8 cellular contexts compared by ENCODE assay signal in genomic region chr6:149271348-149272340, GRCh38. TPM values are rescaled to one million over a fixed set of nuclear protein-coding genes. Genes with fewer than 3 reads are reported as not detected.
DNase-seq lines count a peak whose midpoint lies in the region; ATAC-seq and TF ChIP-seq lines count a peak whose summit lies in the region.

No MANE protein-coding gene starts in this region.

- DNase-seq in activated CD4-positive, alpha-beta T cell treated with anti-CD3 and anti-CD28 coated beads, Interleukin-2, amount 10 ng/mL, durations not matched to agents 7 days and 5 days: peak; percentile 24
- DNase-seq in immature natural killer cell (peak; percentile 29 to 36 (median 36)), vagina (ENCODE audit: extremely low spot score in 2 of 2) (no peak), DMS114 treated with DMSO at 0.1 percent for 48 hours (lab: John Stamatoyannopoulos, UW; ENCODE audit: unreplicated experiment) (no peak), dermis blood vessel endothelial cell (no peak)
- DNase-seq in stimulated activated naive CD4-positive, alpha-beta T cell treated with Interleukin-2 at 50 U/mL for 16 hours (lab: John Stamatoyannopoulos, UW): peak; percentile 64

- H3K27me3 Mint-ChIP-seq in activated CD4-positive, alpha-beta T cell treated with anti-CD3 and anti-CD28 coated beads, Interleukin-2, amount 10 ng/mL, durations not matched to agents 7 days and 5 days: no peaks in the 10 kb centered on the region
- peaks cover 2 to 5% (median 4%) of the 10 kb centered on the region in 3 donors for H3K27me3 Mint-ChIP-seq in immature natural killer cell (ENCODE audit: low read depth in 3 of 3)

- ATAC-seq in GM19023 (IDR thresholded peaks at IDR 0.05; ENCODE audit: unreplicated experiment) (peak; percentile 65), HG03103 (IDR thresholded peaks at IDR 0.05; ENCODE audit: low read depth, unreplicated experiment) (peak; percentile 64)

- CTCF ChIA-PET in activated CD4-positive, alpha-beta T cell treated with anti-CD3 and anti-CD28 coated beads, Interleukin-2, amount 10 ng/mL, durations not matched to agents 7 days and 5 days (lab: Charles Lee): interaction anchor here (0.7 to 2.2 kb wide), 9 partner anchors 8 to 103 kb away, joined by 3 to 10 read pairs (median 4); no protein-coding TSS in a partner anchor

- H3K36me3 ChIP-seq in vagina: no peaks in the 10 kb centered on the region

- H3K9me3 Mint-ChIP-seq in activated CD4-positive, alpha-beta T cell treated with anti-CD3 and anti-CD28 coated beads, Interleukin-2, amount 10 ng/mL, durations not matched to agents 7 days and 5 days: peaks cover 26% of the 10 kb centered on the region
- no peaks in the 10 kb centered on the region for H3K9me3 Mint-ChIP-seq in immature natural killer cell

- peaks cover 26% of the 10 kb centered on the region for H3K36me3 Mint-ChIP-seq in activated CD4-positive, alpha-beta T cell treated with anti-CD3 and anti-CD28 coated beads, Interleukin-2, amount 10 ng/mL, durations not matched to agents 7 days and 5 days (ENCODE audit: low read depth)
- no peaks in the 10 kb centered on the region for H3K36me3 Mint-ChIP-seq in immature natural killer cell

- intact Hi-C loops in vagina (cut with DNase I): no loop called here

- H3K4me3 Mint-ChIP-seq in activated CD4-positive, alpha-beta T cell treated with anti-CD3 and anti-CD28 coated beads, Interleukin-2, amount 10 ng/mL, durations not matched to agents 7 days and 5 days: peak overlapping the region; percentile 42
- peak overlapping the region; percentile 38 to 62 (median 58) for H3K4me3 Mint-ChIP-seq in immature natural killer cell

- H3K27ac Mint-ChIP-seq in activated CD4-positive, alpha-beta T cell treated with anti-CD3 and anti-CD28 coated beads, Interleukin-2, amount 10 ng/mL, durations not matched to agents 7 days and 5 days: peak overlapping the region; percentile 21
- peak overlapping the region in 4 of 6 donors; percentile 34 to 85 (median 54) for H3K27ac Mint-ChIP-seq in immature natural killer cell

- no peaks in the 10 kb centered on the region for H3K27me3 ChIP-seq in vagina

- POLR2A ChIA-PET in activated CD4-positive, alpha-beta T cell treated with anti-CD3 and anti-CD28 coated beads, Interleukin-2, amount 10 ng/mL, durations not matched to agents 7 days and 5 days (lab: Charles Lee): no interaction called here

- H3K4me3 ChIP-seq in vagina: no peak overlapping the region

- no peaks in the 10 kb centered on the region for H3K4me1 ChIP-seq in vagina

- no peaks in the 10 kb centered on the region for H3K9me3 ChIP-seq in vagina

- no peak overlapping the region for H3K27ac ChIP-seq in vagina

- H3K4me1 Mint-ChIP-seq in activated CD4-positive, alpha-beta T cell treated with anti-CD3 and anti-CD28 coated beads, Interleukin-2, amount 10 ng/mL, durations not matched to agents 7 days and 5 days: peaks cover 44% of the 10 kb centered on the region
- H3K4me1 Mint-ChIP-seq in immature natural killer cell: peaks cover 22 to 35% of the 10 kb centered on the region in 2 donors

- TF ChIP-seq POLR2A in vagina (IDR thresholded peaks at IDR 0.05): no peak

- no peak for TF ChIP-seq CTCF in vagina (IDR thresholded peaks at IDR 0.05)

RNA-seq across cellular contexts. Expression of gene TAB2, which starts 45.9 kb away (rescaled TPM):
- 100 to 1,000 TPM; 126 to 154 TPM for total RNA-seq in activated CD4-positive, alpha-beta T cell treated with anti-CD3 and anti-CD28 coated beads, Interleukin-2, amount 10 ng/mL, durations not matched to agents 7 days and 5 days
- polyA plus RNA-seq in immature natural killer cell: 1 to 10 TPM; 1.1 to 8.5 (median 3.8) TPM
- total RNA-seq in vagina: 80.5 TPM
- total RNA-seq in dermis blood vessel endothelial cell: 15.0 and 33.6 TPM in 2 replicates

Comparison
In these comparisons a context has a peak if more than half of its experiments do, and no peak if none do; other contexts are left out.
1. DNase-seq: peak in activated CD4-positive, alpha-beta T cell treated with anti-CD3 and anti-CD28 coated beads, Interleukin-2, amount 10 ng/mL, durations not matched to agents 7 days and 5 days (single experiment), immature natural killer cell (3 of 3) and stimulated activated naive CD4-positive, alpha-beta T cell treated with Interleukin-2 at 50 U/mL for 16 hours (single experiment); none in vagina (0 of 2), DMS114 treated with DMSO at 0.1 percent for 48 hours (single experiment) and dermis blood vessel endothelial cell (single experiment).